Comparison of ENCODE assay signal across 11 cellular contexts in genomic region chr1:183548136-183548535, GRCh38. TPM values are rescaled to one million over a fixed set of nuclear protein-coding genes. Genes with fewer than 3 reads are reported as not detected.
DNase-seq lines count a peak whose midpoint lies in the region; ATAC-seq and TF ChIP-seq lines count a peak whose summit lies in the region.
"Had no signal": no experiment of that assay in that cellular context is flagged by ENCODE, and none has a peak within 500 bp of the region (broad histone marks: within the 10 kb centered on the region; RNA-seq: fewer than 3 reads in every experiment).

No MANE protein-coding gene starts in this region.

- ATAC-seq in left lung (peak; percentile 75), mucosa of descending colon (no peak), HG03460 (IDR thresholded peaks at IDR 0.05; ENCODE audit: unreplicated experiment) (no peak)
- ATAC-seq: activated CD4-positive, alpha-beta T cell treated with anti-CD3 and anti-CD28 coated beads for 36 hours had no signal

- peak overlapping the region in 1 of 2 donors; percentile 11 for H3K27ac ChIP-seq in left lung

- TF ChIP-seq CTCF in left lung (IDR thresholded peaks at IDR 0.05) = no peak
- no peak for TF ChIP-seq CTCF in GM13976 (IDR thresholded peaks at IDR 0.05; ENCODE audit: borderline replicate concordance, control extremely low read depth, extremely low read depth, insufficient read depth, missing control alignments)
- TF ChIP-seq CTCF in mucosa of descending colon (IDR thresholded peaks at IDR 0.05) = no peak

- DNase-seq in Caki2 (ENCODE audit: low read depth) = peak; percentile 23
- DNase-seq in NAMALWA (ENCODE audit: low spot score) = peak; percentile 82
- DNase-seq in NCI-H526 (lab: John Stamatoyannopoulos, UW) = peak; percentile 89 to 91
- DNase-seq in left lung = no peak
- no peak for DNase-seq in GM13976 (ENCODE audit: low spot score)
- DNase-seq in mucosa of descending colon = no peak
- no peak for DNase-seq in NOMO-1 treated with dmso at 0.1 percent for 144 hours (lab: John Stamatoyannopoulos, UW; ENCODE audit: unreplicated experiment)
- DNase-seq: activated CD4-positive, alpha-beta T cell treated with anti-CD3 and anti-CD28 coated beads for 36 hours; H9; stimulated activated CD8-positive, alpha-beta memory T cell treated with anti-CD3 and anti-CD28 coated beads, Interleukin-4, amount 100 ng/mL, for 48 hours had no signal

- H3K9me3 ChIP-seq in left lung (no peaks in the 10 kb centered on the region), mucosa of descending colon (no peaks in the 10 kb centered on the region)

- no peaks in the 10 kb centered on the region for H3K27me3 ChIP-seq in left lung

- in situ Hi-C loops in Caki2 (cut with HindIII; ENCODE audit: low pct_unique_long_range_greater_than_20kb, low sequenced_read_pairs) = no loop called here
- in situ Hi-C loops in GM13976 (cut with MboI; ENCODE audit: low sequenced_read_pairs, unreplicated experiment) = no loop called here

- H3K4me1 ChIP-seq in left lung = peaks cover 3 to 11% of the 10 kb centered on the region in 2 donors
- H3K4me1 ChIP-seq in mucosa of descending colon (ENCODE audit: low read depth) = peaks cover 3% of the 10 kb centered on the region

- H3K4me3 ChIP-seq in left lung (no peak overlapping the region), mucosa of descending colon (no peak overlapping the region)

- H3K36me3 ChIP-seq in left lung = peaks cover 0 to 92% of the 10 kb centered on the region in 2 donors
- H3K36me3 ChIP-seq in mucosa of descending colon (ENCODE audit: low read depth) = peaks cover 33% of the 10 kb centered on the region

- intact Hi-C loops in left lung (cut with DNase I) (loop anchor here in 1 of 2 donors (10.0 kb wide), 1 partner anchor 73 kb away; the partner anchor contains the start of gene SMG7), mucosa of descending colon (cut with DNase I, micrococcal nuclease) (loop anchor here (10.0 kb wide), 2 partner anchors 73 to 83 kb away; partner anchors contain the start of gene SMG7 (in 1 of the 2))

RNA-seq across cellular contexts. Expression of gene NCF2, which starts 42.1 kb away (rescaled TPM):
- 3.1 and 9.9 TPM in 2 replicates for total RNA-seq in Caki2 (2014; rRNA removed; shearing (Covaris generic); ENCODE audit: low replicate concordance)
- 100 to 1,000 TPM in 1 of 2 donors, 10 to 100 TPM in 1; 70.9 to 139 TPM for total RNA-seq in left lung
- total RNA-seq in mucosa of descending colon = 1 to 10 TPM; 2.0 to 8.9 (median 8.3) TPM
- total RNA-seq: H9 had no signal

Comparison
In these comparisons a context has a peak if more than half of its experiments do, and no peak if none do; other contexts are left out.
1. DNase-seq: peak in Caki2 (single experiment), NAMALWA (single experiment) and NCI-H526 (2 of 2); none in left lung (0 of 2), GM13976 (single experiment), mucosa of descending colon (0 of 3) and NOMO-1 treated with dmso at 0.1 percent for 144 hours (single experiment).